In the genomic region with DNA sequence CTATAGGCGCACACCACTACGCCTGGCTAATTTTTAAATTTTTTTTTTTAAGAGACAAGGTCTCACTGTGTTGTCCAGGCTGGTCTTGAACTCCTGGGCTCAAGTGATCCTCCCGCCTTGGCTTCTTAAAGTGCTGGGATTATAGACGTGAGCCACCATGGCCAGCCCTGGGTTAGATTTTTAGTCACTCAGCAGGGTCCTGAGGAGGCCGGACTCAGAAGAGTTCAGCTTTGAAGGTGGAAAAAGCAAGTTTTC, we compare ENCODE assay signal across 14 cellular contexts. TPM values are rescaled to one million over a fixed set of nuclear protein-coding genes. Genes with fewer than 3 reads are reported as not detected.
DNase-seq lines count a peak whose midpoint lies in the region; FAIRE-seq and TF ChIP-seq lines count a peak whose summit lies in the region.
"Had no signal": no experiment of that assay in that cellular context is flagged by ENCODE, and none has a peak within 500 bp of the region (broad histone marks: within the 10 kb centered on the region; RNA-seq: fewer than 3 reads in every experiment).

No MANE protein-coding gene starts in this region.

- peaks cover 70% of the 10 kb centered on the region for H3K4me1 Mint-ChIP-seq in activated naive CD4-positive, alpha-beta T cell treated with anti-CD3 and anti-CD28 coated beads, Interleukin-2, amount 50 U/mL, for 24 hours
- H3K4me1 Mint-ChIP-seq in activated CD4-positive, alpha-beta memory T cell treated with anti-CD3 and anti-CD28 coated beads for 36 hours (ENCODE audit: low read depth): peaks cover 65% of the 10 kb centered on the region

- H3K9ac ChIP-seq in liver (ENCODE audit: low read depth in 1 of 2, low read length in 2 of 2): no peak overlapping the region

- H3K27me3 Mint-ChIP-seq in activated naive CD4-positive, alpha-beta T cell treated with anti-CD3 and anti-CD28 coated beads, Interleukin-2, amount 50 U/mL, for 24 hours: no peaks in the 10 kb centered on the region
- H3K27me3 Mint-ChIP-seq in activated CD4-positive, alpha-beta memory T cell treated with anti-CD3 and anti-CD28 coated beads for 36 hours: no peaks in the 10 kb centered on the region

- H3K9me3 ChIP-seq in liver (ENCODE audit: control insufficient read depth in 4 of 4, low read length in 3 of 4): no peaks in the 10 kb centered on the region
- no peaks in the 10 kb centered on the region for H3K9me3 ChIP-seq in transverse colon
- H3K9me3 ChIP-seq: ascending aorta, testis had no signal

- no peak for TF ChIP-seq EP300 in transverse colon (IDR thresholded peaks at IDR 0.05; ENCODE audit: low read depth)

- FAIRE-seq in urothelium cell line (lab: Jason Lieb, UNC): no peak
- FAIRE-seq: G401.6 had no signal

- CTCF ChIA-PET in activated CD4-positive, alpha-beta memory T cell treated with anti-CD3 and anti-CD28 coated beads for 36 hours (lab: Charles Lee): interaction anchor here (1.2 to 10.0 kb wide), 9 partner anchors 16 to 158 kb away, joined by 4 to 302 read pairs (median 11); partner anchors contain the start of gene PIM1

- H3K27ac ChIP-seq in liver (ENCODE audit: low read depth in 1 of 2, low read length in 2 of 2): peak overlapping the region; percentile 26 to 32
- H3K27ac ChIP-seq in transverse colon: peak overlapping the region; percentile 33 to 80 (median 48)
- H3K27ac ChIP-seq: testis had no signal

- no peaks in the 10 kb centered on the region for H3K9me3 Mint-ChIP-seq in activated naive CD4-positive, alpha-beta T cell treated with anti-CD3 and anti-CD28 coated beads, Interleukin-2, amount 50 U/mL, for 24 hours
- peaks cover 2% of the 10 kb centered on the region for H3K9me3 Mint-ChIP-seq in activated CD4-positive, alpha-beta memory T cell treated with anti-CD3 and anti-CD28 coated beads for 36 hours
- H3K9me3 Mint-ChIP-seq: endodermal cell had no signal

- no peaks in the 10 kb centered on the region for H3K36me3 Mint-ChIP-seq in activated naive CD4-positive, alpha-beta T cell treated with anti-CD3 and anti-CD28 coated beads, Interleukin-2, amount 50 U/mL, for 24 hours
- peaks cover 10% of the 10 kb centered on the region for H3K36me3 Mint-ChIP-seq in activated CD4-positive, alpha-beta memory T cell treated with anti-CD3 and anti-CD28 coated beads for 36 hours

- H3K27ac Mint-ChIP-seq in activated naive CD4-positive, alpha-beta T cell treated with anti-CD3 and anti-CD28 coated beads, Interleukin-2, amount 50 U/mL, for 24 hours: peak overlapping the region; percentile 99
- peak overlapping the region; percentile 98 for H3K27ac Mint-ChIP-seq in activated CD4-positive, alpha-beta memory T cell treated with anti-CD3 and anti-CD28 coated beads for 36 hours
- H3K27ac Mint-ChIP-seq: endodermal cell had no signal

- H3K4me3 Mint-ChIP-seq in activated naive CD4-positive, alpha-beta T cell treated with anti-CD3 and anti-CD28 coated beads, Interleukin-2, amount 50 U/mL, for 24 hours: peak overlapping the region; percentile 83
- peak overlapping the region; percentile 85 for H3K4me3 Mint-ChIP-seq in activated CD4-positive, alpha-beta memory T cell treated with anti-CD3 and anti-CD28 coated beads for 36 hours
- H3K4me3 Mint-ChIP-seq: endodermal cell had no signal

- H3K27me3 ChIP-seq in liver (ENCODE audit: control insufficient read depth in 4 of 4, insufficient read depth in 4 of 4, low read length in 3 of 4): no peaks in the 10 kb centered on the region
- no peaks in the 10 kb centered on the region for H3K27me3 ChIP-seq in transverse colon
- H3K27me3 ChIP-seq: ascending aorta, testis had no signal

- H3K36me3 ChIP-seq in liver (ENCODE audit: control insufficient read depth in 4 of 4, insufficient read depth in 3 of 4, low read depth in 1 of 4, low read length in 3 of 4) (no peaks in the 10 kb centered on the region), transverse colon (no peaks in the 10 kb centered on the region)
- H3K36me3 ChIP-seq: ascending aorta had no signal

- intact Hi-C loops in activated CD4-positive, alpha-beta memory T cell treated with anti-CD3 and anti-CD28 coated beads for 36 hours (cut with micrococcal nuclease): loop anchor here (2.0 to 10.0 kb wide), 2 partner anchors 63 to 445 kb away; partner anchors contain the start of genes CCDC167 and MTCH1
- intact Hi-C loops in transverse colon (cut with DNase I; ENCODE audit: low total_unique reads): no loop called here

- POLR2A ChIA-PET in activated CD4-positive, alpha-beta memory T cell treated with anti-CD3 and anti-CD28 coated beads for 36 hours (lab: Charles Lee): interaction anchor here (0.6 to 7.9 kb wide), 9 partner anchors 11 to 208 kb away, joined by 3 to 166 read pairs (median 5); partner anchors contain the start of genes PIM1 and TBC1D22B

- DNase-seq in activated naive CD4-positive, alpha-beta T cell treated with Interleukin-2 at 50 U/mL for 16 hours: no peak
- no peak for DNase-seq in activated CD4-positive, alpha-beta memory T cell treated with anti-CD3 and anti-CD28 coated beads for 36 hours
- DNase-seq in transverse colon (no peak), HCEC 1CT (no peak), COR-L47 (lab: John Stamatoyannopoulos, UW) (no peak), urothelium cell line (ENCODE audit: low spot score) (no peak)
- DNase-seq: endodermal cell, NCI-H1105 had no signal

- H3K4me3 ChIP-seq in liver (ENCODE audit: low read depth in 1 of 3, low read length in 3 of 3) (no peak overlapping the region), transverse colon (no peak overlapping the region)
- H3K4me3 ChIP-seq: ascending aorta, testis had no signal

- in situ Hi-C loops in transverse colon (cut with MboI; ENCODE audit: low pct_ligation_motif_present in 1 of 4, low pct_unique_long_range_greater_than_20kb in 1 of 4, low sequenced_read_pairs in 3 of 4): loop anchor here in 1 of 4 donors (10.0 kb wide), 1 partner anchor 155 kb away; no protein-coding TSS in a partner anchor

- H3K4me1 ChIP-seq in liver (ENCODE audit: control insufficient read depth in 4 of 4, insufficient read depth in 4 of 4, low read length in 3 of 4) (peaks cover 6 to 18% (median 13%) of the 10 kb centered on the region in 4 donors), transverse colon (peaks cover 0 to 27% (median 17%) of the 10 kb centered on the region in 4 donors)

- TF ChIP-seq CTCF in liver (IDR thresholded peaks at IDR 0.05; ENCODE audit: low read depth, low read length, missing input control) (no peak), transverse colon (IDR thresholded peaks at IDR 0.05) (no peak)

- TF ChIP-seq RAD21 in liver (IDR thresholded peaks at IDR 0.05): no peak

- WGBS in liver: 90% methylated on average over 5 of the region's 5 CpGs
- WGBS in transverse colon (ENCODE audit: low coverage in 1 of 2), 2 donors: 75 to 92% methylated on average over 2 to 5 of the region's 5 CpGs

- TF ChIP-seq POLR2A in transverse colon (IDR thresholded peaks at IDR 0.05): no peak

TF ChIP-seq in liver, 16 proteins besides CTCF, POLR2A, EP300 and RAD21:
- TF ChIP-seq TAF1 (conservative IDR thresholded peaks at IDR 0.05): no peak
- TF ChIP-seq, protein P1, sequence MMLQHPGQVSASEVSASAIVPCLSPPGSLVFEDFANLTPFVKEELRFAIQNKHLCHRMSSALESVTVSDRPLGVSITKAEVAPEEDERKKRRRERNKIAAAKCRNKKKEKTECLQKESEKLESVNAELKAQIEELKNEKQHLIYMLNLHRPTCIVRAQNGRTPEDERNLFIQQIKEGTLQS (IDR thresholded peaks at IDR 0.05): no peak
- TF ChIP-seq GABPA (IDR thresholded peaks at IDR 0.05 in 1 of 2, conservative IDR thresholded peaks at IDR 0.05 in 1 of 2): no peak
- TF ChIP-seq HNF4G (IDR thresholded peaks at IDR 0.05): no peak
- TF ChIP-seq, protein P2, sequence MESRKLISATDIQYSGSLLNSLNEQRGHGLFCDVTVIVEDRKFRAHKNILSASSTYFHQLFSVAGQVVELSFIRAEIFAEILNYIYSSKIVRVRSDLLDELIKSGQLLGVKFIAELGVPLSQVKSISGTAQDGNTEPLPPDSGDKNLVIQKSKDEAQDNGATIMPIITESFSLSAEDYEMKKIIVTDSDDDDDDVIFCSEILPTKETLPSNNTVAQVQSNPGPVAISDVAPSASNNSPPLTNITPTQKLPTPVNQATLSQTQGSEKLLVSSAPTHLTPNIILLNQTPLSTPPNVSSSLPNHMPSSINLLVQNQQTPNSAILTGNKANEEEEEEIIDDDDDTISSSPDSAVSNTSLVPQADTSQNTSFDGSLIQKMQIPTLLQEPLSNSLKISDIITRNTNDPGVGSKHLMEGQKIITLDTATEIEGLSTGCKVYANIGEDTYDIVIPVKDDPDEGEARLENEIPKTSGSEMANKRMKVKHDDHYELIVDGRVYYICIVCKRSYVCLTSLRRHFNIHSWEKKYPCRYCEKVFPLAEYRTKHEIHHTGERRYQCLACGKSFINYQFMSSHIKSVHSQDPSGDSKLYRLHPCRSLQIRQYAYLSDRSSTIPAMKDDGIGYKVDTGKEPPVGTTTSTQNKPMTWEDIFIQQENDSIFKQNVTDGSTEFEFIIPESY (IDR thresholded peaks at IDR 0.05): no peak
- TF ChIP-seq SP1 (IDR thresholded peaks at IDR 0.05): no peak

RNA-seq across cellular contexts. Expression of gene FGD2, which starts 44.2 kb away (rescaled TPM):
- total RNA-seq in activated CD4-positive, alpha-beta memory T cell treated with anti-CD3 and anti-CD28 coated beads for 36 hours: under 1 TPM; 0.48 to 0.52 TPM
- total RNA-seq in liver: 10 to 100 TPM; 12.4 to 24.4 TPM
- 1 to 10 TPM; 4.6 to 5.8 TPM for polyA plus RNA-seq in liver
- 10 to 100 TPM; 13.1 to 46.4 (median 29.6) TPM for total RNA-seq in transverse colon
- total RNA-seq: endodermal cell, pulmonary artery endothelial cell had no signal

Comparison
In these comparisons a context has a peak if more than half of its experiments do, and no peak if none do; other contexts are left out.
1. RNA of gene FGD2, which starts 44.2 kb away (total RNA-seq): 13.1 to 46.4 TPM in transverse colon and 12.4 to 24.4 TPM in liver; 0.48 to 0.52 TPM in activated CD4-positive, alpha-beta memory T cell treated with anti-CD3 and anti-CD28 coated beads for 36 hours; every median in the first group is over 4 times any median in the second.